ENCODE assay signal across 8 cellular contexts in the genomic region with DNA sequence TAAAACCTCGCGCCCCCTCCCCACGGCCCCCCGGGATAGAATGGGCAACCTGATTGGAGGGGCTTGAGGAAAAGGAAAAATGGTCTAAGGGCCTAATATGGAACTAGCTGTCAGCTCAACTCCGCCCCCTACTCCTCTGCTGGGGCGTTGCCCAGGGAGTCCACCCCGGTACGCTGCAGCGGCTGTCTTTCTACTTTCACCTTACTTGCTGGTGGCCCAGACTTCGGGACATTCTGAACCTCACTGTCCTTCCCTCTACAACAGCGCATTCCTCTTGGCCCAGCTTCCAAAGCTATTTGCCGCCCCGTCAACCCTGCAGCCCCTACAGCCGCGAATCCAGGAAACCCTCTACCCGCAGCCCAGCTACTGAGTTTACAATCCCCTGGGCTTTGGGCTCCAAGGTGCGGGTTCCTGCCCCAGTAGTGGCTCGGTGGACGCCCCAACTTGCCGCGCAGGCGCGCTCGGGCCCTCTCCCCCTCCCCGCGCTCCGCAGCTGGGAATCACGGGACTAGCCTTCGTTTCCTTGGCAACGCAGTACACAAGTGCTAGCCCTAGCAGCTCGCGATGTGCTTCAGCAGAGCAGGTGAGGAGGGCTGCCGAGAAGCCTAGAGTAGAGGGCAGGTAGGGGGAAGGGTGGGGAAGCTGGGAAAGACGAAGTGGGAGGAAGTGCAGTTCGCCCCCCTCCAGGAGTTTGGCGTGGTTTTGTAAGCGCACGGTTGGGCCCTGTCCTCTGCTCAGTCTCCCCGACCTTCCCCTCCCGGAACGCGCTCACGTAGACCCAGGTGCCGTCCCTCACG. TPM values are rescaled to one million over a fixed set of nuclear protein-coding genes. Genes with fewer than 3 reads are reported as not detected.
DNase-seq lines count a peak whose midpoint lies in the region; ATAC-seq and TF ChIP-seq lines count a peak whose summit lies in the region.

No MANE protein-coding gene starts in this region.

- H3K9me3 Mint-ChIP-seq in activated CD4-positive, alpha-beta memory T cell treated with anti-CD3 and anti-CD28 coated beads for 36 hours, result no peaks in the 10 kb centered on the region

- peaks cover 12% of the 10 kb centered on the region; the same call in 1 of the 2 replicates for H3K27me3 ChIP-seq in BE2C
- no peaks in the 10 kb centered on the region for H3K27me3 ChIP-seq in ectodermal cell (ENCODE audit: control insufficient read depth, insufficient read depth, low read length, poor library complexity, severe bottlenecking)
- no peaks in the 10 kb centered on the region for H3K27me3 ChIP-seq in lung (ENCODE audit: control insufficient read depth, insufficient read depth)

- H3K36me3 Mint-ChIP-seq in activated CD4-positive, alpha-beta memory T cell treated with anti-CD3 and anti-CD28 coated beads for 36 hours, result no peaks in the 10 kb centered on the region

- POLR2A ChIA-PET in activated CD4-positive, alpha-beta memory T cell treated with anti-CD3 and anti-CD28 coated beads for 36 hours (lab: Charles Lee), result interaction anchor here (0.6 to 1.5 kb wide), 5 partner anchors 12 to 146 kb away, joined by 3 read pairs; a partner anchor contains a TSS

- H3K4me3 ChIP-seq in BE2C (ENCODE audit: low read depth, low read length) (peak overlapping the region; percentile 71), ectodermal cell (ENCODE audit: insufficient read depth, low read depth, low read length) (peak overlapping the region; percentile 48), lung (peak overlapping the region; percentile 42)

- peak overlapping the region; percentile 78 for H3K4me3 Mint-ChIP-seq in activated CD4-positive, alpha-beta memory T cell treated with anti-CD3 and anti-CD28 coated beads for 36 hours

- peak overlapping the region; percentile 30 for H3K27ac Mint-ChIP-seq in activated CD4-positive, alpha-beta memory T cell treated with anti-CD3 and anti-CD28 coated beads for 36 hours

- 1 to 2% methylated on average over 45 of the region's 45 CpGs for WGBS in ectodermal cell, 2 experiments
- 1 to 3% methylated on average over 42 to 45 of the region's 45 CpGs for WGBS in lung, 2 donors

- CTCF ChIA-PET in activated CD4-positive, alpha-beta memory T cell treated with anti-CD3 and anti-CD28 coated beads for 36 hours (lab: Charles Lee), result interaction anchor here (0.7 to 3.6 kb wide), 12 partner anchors 13 to 401 kb away, joined by 3 to 15 read pairs (median 4); no protein-coding TSS in a partner anchor

- ATAC-seq in GM19324 (IDR thresholded peaks at IDR 0.05; ENCODE audit: low FRiP score, unreplicated experiment) (peak; percentile 95), HG03457 (IDR thresholded peaks at IDR 0.05; ENCODE audit: unreplicated experiment) (peak; percentile 76), lung (ENCODE audit: insufficient read depth, low FRiP score) (peak; percentile 94)

- H3K27me3 Mint-ChIP-seq in activated CD4-positive, alpha-beta memory T cell treated with anti-CD3 and anti-CD28 coated beads for 36 hours, result no peaks in the 10 kb centered on the region

- intact Hi-C loops in activated CD4-positive, alpha-beta memory T cell treated with anti-CD3 and anti-CD28 coated beads for 36 hours (cut with micrococcal nuclease), result no loop called here

- H3K36me3 ChIP-seq in BE2C (no peaks in the 10 kb centered on the region), ectodermal cell (ENCODE audit: control insufficient read depth, insufficient read depth, low read length) (no peaks in the 10 kb centered on the region), lung (ENCODE audit: control insufficient read depth in 2 of 2, insufficient read depth in 2 of 2, low read length in 2 of 2) (no peaks in the 10 kb centered on the region)

- DNase-seq in BE2C, result peak; percentile 82
- DNase-seq in NCI-H526 (lab: John Stamatoyannopoulos, UW), result peak; percentile 91 to 98
- peak; percentile 89 for DNase-seq in activated CD4-positive, alpha-beta memory T cell treated with anti-CD3 and anti-CD28 coated beads for 36 hours
- DNase-seq in lung (ENCODE audit: low spot score), result peak; percentile 93
- DNase-seq in stimulated activated CD4-positive, alpha-beta T cell treated with anti-CD3 and anti-CD28 coated beads, TNF-alpha, amount 100 ng/mL, for 1 hour (ENCODE audit: low read depth in 3 of 3, low spot score in 1 of 3), result peak; percentile 62 to 77 (median 76)

- H3K4me1 ChIP-seq in BE2C (no peaks in the 10 kb centered on the region), ectodermal cell (ENCODE audit: control insufficient read depth, insufficient read depth, low read length) (no peaks in the 10 kb centered on the region), lung (ENCODE audit: control insufficient read depth in 2 of 2, insufficient read depth in 2 of 2, low read length in 2 of 2) (no peaks in the 10 kb centered on the region)

- TF ChIP-seq CTCF in BE2C (IDR thresholded peaks at IDR 0.05; ENCODE audit: low read depth, low read length) (peak; percentile 22; the same call in 1 of the 2 replicates), lung (IDR thresholded peaks at IDR 0.05; ENCODE audit: control extremely low read depth, extremely low read depth) (no peak)

- H3K9me3 ChIP-seq in BE2C (no peaks in the 10 kb centered on the region), ectodermal cell (ENCODE audit: control insufficient read depth, low read length) (no peaks in the 10 kb centered on the region), lung (ENCODE audit: control insufficient read depth in 2 of 2, insufficient read depth in 1 of 2, low read length in 1 of 2) (peaks cover 0 to 3% of the 10 kb centered on the region in 2 donors)

- peaks cover 9% of the 10 kb centered on the region for H3K4me1 Mint-ChIP-seq in activated CD4-positive, alpha-beta memory T cell treated with anti-CD3 and anti-CD28 coated beads for 36 hours (ENCODE audit: low read depth)

- peak overlapping the region; percentile 89 for H3K27ac ChIP-seq in ectodermal cell (ENCODE audit: insufficient read depth, low read depth, low read length, poor library complexity, severe bottlenecking)
- H3K27ac ChIP-seq in lung (ENCODE audit: low read depth in 1 of 2, low read length in 1 of 2), result peak overlapping the region; percentile 80 to 92

RNA-seq across cellular contexts. Expression of a gene that starts 55.6 kb away (rescaled TPM):
- not detected for polyA plus RNA-seq in BE2C (2012; ENCODE audit: insufficient read depth, insufficient read length, low read depth)
- not detected for total RNA-seq in activated CD4-positive, alpha-beta memory T cell treated with anti-CD3 and anti-CD28 coated beads for 36 hours
- not detected for polyA plus RNA-seq in ectodermal cell (2013, experiment 1 of 4)
- not detected for polyA plus RNA-seq in ectodermal cell (2013, experiment 2 of 4)
- polyA plus RNA-seq in ectodermal cell (2013, experiment 3 of 4), result not detected
- polyA plus RNA-seq in ectodermal cell (2013, experiment 4 of 4), result not detected
- total RNA-seq in lung, result 10 to 100 TPM in 1 of 2 donors, 1 to 10 TPM in 1; 2.2 to 11.4 TPM
- 1 to 10 TPM in 1 of 2 donors, under 1 TPM in 1; 0.47 to 2.6 TPM for polyA plus RNA-seq in lung

Comparison
In these comparisons a context has a peak if more than half of its experiments do, and no peak if none do; other contexts are left out.
1. Peak in every context shown above with its lines: DNase-seq, ATAC-seq, H3K4me3 ChIP-seq and H3K27ac ChIP-seq.